13 cellular contexts compared by ENCODE assay signal in genomic region chr5:16579142-16579541, GRCh38. TPM values are rescaled to one million over a fixed set of nuclear protein-coding genes. Genes with fewer than 3 reads are reported as not detected.
DNase-seq lines count a peak whose midpoint lies in the region; ATAC-seq and TF ChIP-seq lines count a peak whose summit lies in the region.
"Had no signal": no experiment of that assay in that cellular context is flagged by ENCODE, and none has a peak within 500 bp of the region (broad histone marks: within the 10 kb centered on the region; RNA-seq: fewer than 3 reads in every experiment).

No MANE protein-coding gene starts in this region.

- ATAC-seq in left ventricle myocardium superior (peak; percentile 52), GM18520 (IDR thresholded peaks at IDR 0.05; ENCODE audit: unreplicated experiment) (no peak)

- intact Hi-C loops in left ventricle myocardium superior (cut with micrococcal nuclease) = no loop called here

- peaks cover 5% of the 10 kb centered on the region for H3K27me3 ChIP-seq in osteoblast (ENCODE audit: insufficient read depth, low read length)
- H3K27me3 ChIP-seq: vagina had no signal

- no peaks in the 10 kb centered on the region for H3K36me3 ChIP-seq in osteoblast (ENCODE audit: insufficient read depth, low read length)
- H3K36me3 ChIP-seq: vagina had no signal

- peaks cover 16% of the 10 kb centered on the region for H3K4me1 ChIP-seq in osteoblast (ENCODE audit: insufficient read depth, low read length)

- H3K79me2 ChIP-seq in osteoblast (ENCODE audit: insufficient read depth, low read length) = no peaks in the 10 kb centered on the region

- no peak overlapping the region for H2AFZ ChIP-seq in osteoblast (ENCODE audit: low read length)

- no peak overlapping the region for H3K4me2 ChIP-seq in osteoblast (ENCODE audit: insufficient read depth, low read length)

- TF ChIP-seq CTCF in osteoblast (IDR thresholded peaks at IDR 0.05; ENCODE audit: extremely low read depth, low read depth, low read length) = no peak

- H3K27ac ChIP-seq in substantia nigra (ENCODE audit: low read depth, low read length, poor library complexity, severe bottlenecking) (peak overlapping the region; percentile 93), osteoblast (ENCODE audit: low read depth, low read length) (no peak overlapping the region)
- H3K27ac ChIP-seq: vagina had no signal

- no peaks in the 10 kb centered on the region for H3K9me3 ChIP-seq in osteoblast (ENCODE audit: low read depth, low read length)
- H3K9me3 ChIP-seq: vagina had no signal

- H4K20me1 ChIP-seq in osteoblast (ENCODE audit: insufficient read depth, low read length) = no peaks in the 10 kb centered on the region

- DNase-seq in NCI-H82 (lab: John Stamatoyannopoulos, UW) (peak; percentile 60), NCI-H82 treated with DMSO at 0.1 percent for 48 hours (lab: John Stamatoyannopoulos, UW; ENCODE audit: unreplicated experiment) (no peak), SHP77 treated with DMSO at 0.1 percent for 48 hours (lab: John Stamatoyannopoulos, UW) (peak; percentile 80), left ventricle myocardium superior (peak; percentile 70), substantia nigra (lab: John Stamatoyannopoulos, UW) (peak in 36 of 49 donors; percentile 7 to 88 (median 47)), osteoblast (ENCODE audit: insufficient read length, low spot score, missing footprints) (no peak)
- no peak for DNase-seq in stimulated activated naive CD4-positive, alpha-beta T cell (lab: John Stamatoyannopoulos, UW)
- DNase-seq: activated B cell treated with CpG ODN at 0.5 μM for 24 hours, DMS79 treated with DMSO at 0.1 percent for 48 hours, H9, kidney glomerular epithelial cell had no signal

- H3K4me3 ChIP-seq in osteoblast (ENCODE audit: insufficient read depth, low read length) = no peak overlapping the region
- H3K4me3 ChIP-seq: vagina had no signal

RNA-seq across cellular contexts. Expression of gene RETREG1, which starts 37.7 kb away (rescaled TPM):
- total RNA-seq in left ventricle myocardium superior (202 TPM), osteoblast (8.3 TPM in 2 replicates)

Comparison
In these comparisons a context has a peak if more than half of its experiments do, and no peak if none do; other contexts are left out.
1. DNase-seq: peak in NCI-H82 (single experiment), SHP77 treated with DMSO at 0.1 percent for 48 hours (single experiment), left ventricle myocardium superior (single experiment) and substantia nigra (36 of 49); none in NCI-H82 treated with DMSO at 0.1 percent for 48 hours (single experiment), osteoblast (single experiment) and stimulated activated naive CD4-positive, alpha-beta T cell (0 of 6).
2. RNA of gene RETREG1, which starts 37.7 kb away (total RNA-seq): 202 TPM in left ventricle myocardium superior (single experiment); 8.3 TPM in osteoblast; every median in the first group is over 10 times any median in the second.